1 cellular context compared by ENCODE assay signal in genomic region chr1:16218674-16219071, GRCh38.
TF ChIP-seq lines count a peak whose summit lies in the region.

No MANE protein-coding gene starts in this region.

TF ChIP-seq in GM23338, 12 proteins besides CTCF, POLR2A, EP300 and RAD21:
- no peak for TF ChIP-seq JUNB (IDR thresholded peaks at IDR 0.05; ENCODE audit: unreplicated experiment)
- TF ChIP-seq ZNF331 (CRISPR knock-in tag; IDR thresholded peaks at IDR 0.05; ENCODE audit: low read depth) = no peak
- no peak for TF ChIP-seq EZH2phosphoT487 (IDR thresholded peaks at IDR 0.05; ENCODE audit: unreplicated experiment)
- TF ChIP-seq CREB1 (CRISPR knock-in tag; IDR thresholded peaks at IDR 0.05; ENCODE audit: low read depth) = no peak
- no peak for TF ChIP-seq STAT1 (IDR thresholded peaks at IDR 0.05; ENCODE audit: unreplicated experiment)
- no peak for TF ChIP-seq EZH2 (IDR thresholded peaks at IDR 0.05; ENCODE audit: low read depth, unreplicated experiment)
- no peak for TF ChIP-seq REST (IDR thresholded peaks at IDR 0.05; ENCODE audit: unreplicated experiment)
- no peak for TF ChIP-seq NANOG (IDR thresholded peaks at IDR 0.05; ENCODE audit: borderline replicate concordance)
- no peak for TF ChIP-seq POLR2AphosphoS5 (IDR thresholded peaks at IDR 0.05; ENCODE audit: low read depth)
